Comparison of ENCODE assay signal across 3 cellular contexts in genomic region chr20:10315138-10315537, GRCh38.
TF ChIP-seq lines count a peak whose summit lies in the region.

No MANE protein-coding gene starts in this region.

TF ChIP-seq in A549, 52 proteins besides CTCF, POLR2A, EP300 and RAD21:
- no peak for TF ChIP-seq E2F6 (IDR thresholded peaks at IDR 0.05; ENCODE audit: borderline replicate concordance, low read depth)
- TF ChIP-seq, protein P1, sequence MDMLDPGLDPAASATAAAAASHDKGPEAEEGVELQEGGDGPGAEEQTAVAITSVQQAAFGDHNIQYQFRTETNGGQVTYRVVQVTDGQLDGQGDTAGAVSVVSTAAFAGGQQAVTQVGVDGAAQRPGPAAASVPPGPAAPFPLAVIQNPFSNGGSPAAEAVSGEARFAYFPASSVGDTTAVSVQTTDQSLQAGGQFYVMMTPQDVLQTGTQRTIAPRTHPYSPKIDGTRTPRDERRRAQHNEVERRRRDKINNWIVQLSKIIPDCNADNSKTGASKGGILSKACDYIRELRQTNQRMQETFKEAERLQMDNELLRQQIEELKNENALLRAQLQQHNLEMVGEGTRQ (IDR thresholded peaks at IDR 0.05), result no peak
- no peak for TF ChIP-seq ESRRA (IDR thresholded peaks at IDR 0.05; ENCODE audit: borderline replicate concordance, low read length)

TF ChIP-seq in HEK293, 187 proteins besides CTCF, POLR2A, EP300 and RAD21:
- TF ChIP-seq GLIS2 (tag by site-specific recombination; IDR thresholded peaks at IDR 0.05), result no peak
- no peak for TF ChIP-seq ZNF473 (tag by site-specific recombination; IDR thresholded peaks at IDR 0.05)
- no peak for TF ChIP-seq ZNF202 (tag by site-specific recombination; IDR thresholded peaks at IDR 0.05; ENCODE audit: borderline replicate concordance)
- no peak for TF ChIP-seq GLIS1 (tag by site-specific recombination; IDR thresholded peaks at IDR 0.05)
- TF ChIP-seq ZNF529 (tag by site-specific recombination; IDR thresholded peaks at IDR 0.05; ENCODE audit: insufficient replicate concordance), result no peak
- TF ChIP-seq ZNF76 (tag by site-specific recombination; IDR thresholded peaks at IDR 0.05; ENCODE audit: borderline replicate concordance, low read depth), result no peak
- no peak for TF ChIP-seq ZNF48 (tag by site-specific recombination; IDR thresholded peaks at IDR 0.05)
- TF ChIP-seq EGR2 (tag by site-specific recombination; IDR thresholded peaks at IDR 0.05; ENCODE audit: low read depth), result no peak
- TF ChIP-seq ZNF394 (tag by site-specific recombination; IDR thresholded peaks at IDR 0.05; ENCODE audit: borderline replicate concordance), result no peak
- TF ChIP-seq ZNF670 (tag by site-specific recombination; IDR thresholded peaks at IDR 0.05; ENCODE audit: low read depth), result no peak
- TF ChIP-seq REST (tag by site-specific recombination; IDR thresholded peaks at IDR 0.05), result no peak
TF ChIP-seq in HEK293: peak in this region for 0.

TF ChIP-seq in H1, 55 proteins besides CTCF, POLR2A, EP300 and RAD21:
- TF ChIP-seq SP4 (IDR thresholded peaks at IDR 0.05; ENCODE audit: low read length) (no peak), GTF2F1 (IDR thresholded peaks at IDR 0.05; ENCODE audit: borderline replicate concordance, low read depth, low read length) (no peak), GABPA (IDR thresholded peaks at IDR 0.05; ENCODE audit: borderline replicate concordance, insufficient read depth, low read length) (no peak), KDM1A (IDR thresholded peaks at IDR 0.05; ENCODE audit: borderline replicate concordance, low read length) (no peak), EGR1 (IDR thresholded peaks at IDR 0.05; ENCODE audit: borderline replicate concordance, low read depth, low read length) (no peak), CBX5 (IDR thresholded peaks at IDR 0.05; ENCODE audit: low read depth, low read length) (no peak)
